ENCODE assay signal across 24 cellular contexts in the genomic region with DNA sequence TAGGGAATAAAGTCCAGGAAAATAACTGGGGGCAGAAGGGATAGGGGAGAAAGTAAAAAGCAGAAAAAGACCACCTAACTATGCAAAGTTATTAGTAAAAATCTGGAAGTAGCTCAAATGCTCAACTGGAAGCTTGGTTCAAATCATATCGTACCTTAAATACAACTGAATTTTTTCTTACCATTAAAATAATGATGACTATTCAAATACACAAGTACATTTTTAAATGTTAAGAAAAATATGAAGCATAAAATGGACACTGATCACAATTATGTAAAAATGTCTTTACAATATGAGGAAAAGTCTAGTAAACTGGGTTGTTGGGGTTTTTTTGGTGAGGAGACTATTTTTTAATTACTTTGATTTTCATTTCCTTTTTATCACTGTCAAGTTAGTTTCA. TPM values are rescaled to one million over a fixed set of nuclear protein-coding genes. Genes with fewer than 3 reads are reported as not detected.
DNase-seq lines count a peak whose midpoint lies in the region; ATAC-seq, FAIRE-seq and TF ChIP-seq lines count a peak whose summit lies in the region.
"Had no signal": no experiment of that assay in that cellular context is flagged by ENCODE, and none has a peak within 500 bp of the region (broad histone marks: within the 10 kb centered on the region; RNA-seq: fewer than 3 reads in every experiment).

No MANE protein-coding gene starts in this region.

- H3K4me3 ChIP-seq in Loucy (ENCODE audit: low read length, poor library complexity, severe bottlenecking) (peak overlapping the region; percentile 93), K562 (no peak overlapping the region), neural progenitor cell (peak overlapping the region; percentile 76)

- H3K9me2 ChIP-seq in Loucy (replicated peaks; ENCODE audit: low read depth, low read length) = no peaks in the 10 kb centered on the region

- no peak for TF ChIP-seq RAD21 in K562 (CRISPR knock-in tag; conservative IDR thresholded peaks at IDR 0.05 in 1 of 2, IDR thresholded peaks at IDR 0.05 in 1 of 2)

- H3K9me3 ChIP-seq in Loucy (ENCODE audit: insufficient read depth, low read depth, low read length) = no peaks in the 10 kb centered on the region
- no peaks in the 10 kb centered on the region for H3K9me3 ChIP-seq in K562 (replicated peaks; ENCODE audit: control insufficient read depth, insufficient read depth, low read depth, low read length)
- H3K9me3 ChIP-seq in neural progenitor cell (ENCODE audit: low read depth) = peaks cover 4% of the 10 kb centered on the region
- H3K9me3 ChIP-seq: esophagus squamous epithelium, uterus had no signal

- in situ Hi-C loops in K562 (cut with MboI) = no loop called here

- CTCF ChIA-PET in K562 (lab: Yijun Ruan, JAX; ENCODE audit: low intra/inter-chr PET ratio) = no interaction called here

- POLR2A ChIA-PET in K562 (lab: Yijun Ruan, JAX) = no interaction called here

- H3K36me3 Mint-ChIP-seq in activated T-cell treated with anti-CD3 and anti-CD28 coated beads, Interleukin-2, amount 50 U/mL, for 72 hours (ENCODE audit: insufficient read depth in 2 of 2) = peaks cover 1 to 8% of the 10 kb centered on the region in 2 donors
- peaks cover 2% of the 10 kb centered on the region for H3K36me3 Mint-ChIP-seq in neural progenitor cell

- FAIRE-seq in K562 (lab: Jason Lieb, UNC) = no peak
- FAIRE-seq: GM12891 had no signal

- no peak for ATAC-seq in activated T-cell treated with anti-CD3 and anti-CD28 coated beads, Interleukin-2, amount 50 U/mL, for 72 hours (replicated peaks in 1 of 2)
- ATAC-seq in K562 = no peak
- ATAC-seq: GM23338, left lobe of liver, sciatic nerve had no signal

- H3K36me3 ChIP-seq in Loucy (ENCODE audit: insufficient read depth, low read length) (no peaks in the 10 kb centered on the region), K562 (ENCODE audit: control insufficient read depth, insufficient read depth, low read length) (0 out of 3 replicates have a peak, but pooled peaks cover 2% of the 10 kb centered on the region), neural progenitor cell (no peaks in the 10 kb centered on the region)
- H3K36me3 ChIP-seq: esophagus squamous epithelium, uterus had no signal

- intact Hi-C loops in K562 (cut with micrococcal nuclease) = loop anchor here (5.0 kb wide), 1 partner anchor 316 kb away; no protein-coding TSS in a partner anchor

- no peaks in the 10 kb centered on the region for H3K27me3 Mint-ChIP-seq in activated T-cell treated with anti-CD3 and anti-CD28 coated beads, Interleukin-2, amount 50 U/mL, for 72 hours (ENCODE audit: low read depth)
- no peaks in the 10 kb centered on the region for H3K27me3 Mint-ChIP-seq in neural progenitor cell (ENCODE audit: insufficient read depth, low read depth)

- WGBS in K562 (ENCODE audit: insufficient coverage, low coverage, missing lambda C conversion rate) = 71% methylated on average over 1 of the region's 1 CpG

- H3K9me3 Mint-ChIP-seq in activated T-cell treated with anti-CD3 and anti-CD28 coated beads, Interleukin-2, amount 50 U/mL, for 72 hours = no peaks in the 10 kb centered on the region
- peaks cover 2% of the 10 kb centered on the region for H3K9me3 Mint-ChIP-seq in neural progenitor cell
- H3K9me3 Mint-ChIP-seq: activated naive CD4-positive, alpha-beta T cell treated with anti-CD3 and anti-CD28 coated beads, Interleukin-2, amount 10 ng/mL, durations not matched to agents 7 days and 5 days; GM23338; T-helper 1 cell treated with Interleukin-12 subunit alpha and Interleukin-12 subunit beta and Interleukin-4 antibody, amounts not matched to agents 30 μg/mL and 1 μg/mL, for 36 hours had no signal

- H3K79me2 ChIP-seq in Loucy (ENCODE audit: insufficient read depth, low read length) = peaks cover 52% of the 10 kb centered on the region
- H3K79me2 ChIP-seq in K562 (ENCODE audit: control insufficient read depth, insufficient read depth, low read length) = peaks cover 38% of the 10 kb centered on the region
- peaks cover 84% of the 10 kb centered on the region for H3K79me2 ChIP-seq in neural progenitor cell (ENCODE audit: low read depth)

- no peak for TF ChIP-seq CTCF in Loucy (conservative IDR thresholded peaks at IDR 0.05; ENCODE audit: low read length)
- no peak for TF ChIP-seq CTCF in K562 (IDR thresholded peaks at IDR 0.05 in 2 of 3, conservative IDR thresholded peaks at IDR 0.05 in 1 of 3; ENCODE audit: insufficient read depth in 2 of 3, low read depth in 1 of 3, low read length in 3 of 3)
- TF ChIP-seq CTCF in neural progenitor cell (IDR thresholded peaks at IDR 0.05) = no peak

- H4K20me1 ChIP-seq in Loucy (ENCODE audit: insufficient read depth, low read length, poor library complexity, severe bottlenecking) (peaks cover 17% of the 10 kb centered on the region), K562 (replicated peaks; ENCODE audit: control insufficient read depth, insufficient read depth, low read length) (no peaks in the 10 kb centered on the region), neural progenitor cell (ENCODE audit: low read depth) (no peaks in the 10 kb centered on the region)

- H3K27ac Mint-ChIP-seq in activated T-cell treated with anti-CD3 and anti-CD28 coated beads, Interleukin-2, amount 50 U/mL, for 72 hours = no peak overlapping the region
- no peak overlapping the region for H3K27ac Mint-ChIP-seq in neural progenitor cell
- H3K27ac Mint-ChIP-seq: activated naive CD4-positive, alpha-beta T cell treated with anti-CD3 and anti-CD28 coated beads, Interleukin-2, amount 10 ng/mL, durations not matched to agents 7 days and 5 days; GM23338; T-helper 1 cell treated with Interleukin-12 subunit alpha and Interleukin-12 subunit beta and Interleukin-4 antibody, amounts not matched to agents 30 μg/mL and 1 μg/mL, for 36 hours had no signal

- H3K9ac ChIP-seq in Loucy (ENCODE audit: low read depth, low read length, poor library complexity, severe bottlenecking) (no peak overlapping the region), K562 (ENCODE audit: insufficient read depth in 1 of 2, low read depth in 2 of 2, low read length in 2 of 2) (no peak overlapping the region), neural progenitor cell (no peak overlapping the region)

- no peak for TF ChIP-seq EP300 in K562 (IDR thresholded peaks at IDR 0.05; ENCODE audit: low read length)

- H3F3A ChIP-seq in Loucy (ENCODE audit: low read depth) (no peaks in the 10 kb centered on the region), neural progenitor cell (ENCODE audit: low read depth) (no peaks in the 10 kb centered on the region)

- no peaks in the 10 kb centered on the region for H3K27me3 ChIP-seq in Loucy (ENCODE audit: insufficient read depth, low read length, poor library complexity, severe bottlenecking)
- no peaks in the 10 kb centered on the region for H3K27me3 ChIP-seq in K562 (ENCODE audit: control insufficient read depth in 2 of 2, insufficient read depth in 2 of 2, low read length in 2 of 2)
- H3K27me3 ChIP-seq in neural progenitor cell = no peaks in the 10 kb centered on the region
- H3K27me3 ChIP-seq: esophagus squamous epithelium, uterus had no signal

- TF ChIP-seq POLR2A in K562 (conservative IDR thresholded peaks at IDR 0.05) = no peak

- H3K27ac ChIP-seq in K562 (ENCODE audit: extremely low read depth, low read depth, low read length) (no peak overlapping the region), neural progenitor cell (no peak overlapping the region)
- H3K27ac ChIP-seq: esophagus squamous epithelium had no signal

- H2AFZ ChIP-seq in Loucy (ENCODE audit: low read length) (no peak overlapping the region), K562 (ENCODE audit: low read depth, low read length) (no peak overlapping the region), neural progenitor cell (replicated peaks) (no peak overlapping the region)
- H2AFZ ChIP-seq: GM23338 had no signal

- BruUV-seq in K562 (replicated peaks; lab: Mats Ljungman, UMichigan) = no TSS peak

- H3K9me1 ChIP-seq in K562 (ENCODE audit: control insufficient read depth, insufficient read depth, low read length) = no peaks in the 10 kb centered on the region

- H3K4me1 ChIP-seq in Loucy (ENCODE audit: insufficient read depth, low read length, poor library complexity, severe bottlenecking) (peaks cover 8% of the 10 kb centered on the region), K562 (replicated peaks in 1 of 2; ENCODE audit: control insufficient read depth in 2 of 2, insufficient read depth in 2 of 2, low read length in 2 of 2) (no peaks in the 10 kb centered on the region), neural progenitor cell (peaks cover 8% of the 10 kb centered on the region)
- H3K4me1 ChIP-seq: uterus had no signal

- DNase-seq in activated T-cell treated with anti-CD3 and anti-CD28 coated beads, Interleukin-2, amount 50 U/mL, for 72 hours = no peak
- DNase-seq in activated T-cell treated with anti-CD3 and anti-CD28 coated beads for 4 hours = no peak
- no peak for DNase-seq in K562 (ENCODE audit: extremely low read depth in 1 of 4, low spot score in 3 of 4)
- DNase-seq in neural progenitor cell (ENCODE audit: low spot score) = no peak
- DNase-seq in globus pallidus (ENCODE audit: low spot score) = no peak
- no peak for DNase-seq in islet precursor cell
- no peak for DNase-seq in NCI-H1417 treated with DMSO at 0.1 percent for 48 hours (lab: John Stamatoyannopoulos, UW)
- DNase-seq: activated naive CD4-positive, alpha-beta T cell treated with anti-CD3 and anti-CD28 coated beads, Interleukin-2, amount 10 ng/mL, durations not matched to agents 7 days and 5 days; C1 segment of cervical spinal cord; effector memory CD4-positive, alpha-beta T cell; esophagus squamous epithelium; glutamatergic neuron; MM.1S; NCI-H146; NCI-H526 treated with DMSO at 0.1 percent for 48 hours; SIG-M5; stimulated activated CD4-positive, alpha-beta T cell treated with anti-CD3 and anti-CD28 coated beads, Interleukin-15, amount 100 ng/mL, for 24 hours; uterus had no signal

- peak overlapping the region; percentile 20 to 47 for H3K4me3 Mint-ChIP-seq in activated T-cell treated with anti-CD3 and anti-CD28 coated beads, Interleukin-2, amount 50 U/mL, for 72 hours
- no peak overlapping the region for H3K4me3 Mint-ChIP-seq in neural progenitor cell

- H3K4me2 ChIP-seq in Loucy (ENCODE audit: low read depth, low read length, poor library complexity, severe bottlenecking) (peak overlapping the region; percentile 65), K562 (ENCODE audit: insufficient read depth, low read length) (no peak overlapping the region), neural progenitor cell (peak overlapping the region; percentile 83)

- H3K4me1 Mint-ChIP-seq in activated T-cell treated with anti-CD3 and anti-CD28 coated beads, Interleukin-2, amount 50 U/mL, for 72 hours (ENCODE audit: low read depth) = peaks cover 13% of the 10 kb centered on the region
- peaks cover 6% of the 10 kb centered on the region for H3K4me1 Mint-ChIP-seq in neural progenitor cell
- H3K4me1 Mint-ChIP-seq: GM23338 had no signal

RNA-seq across cellular contexts. Expression of gene BRWD3, which starts 3.1 kb away (rescaled TPM):
- total RNA-seq in activated T-cell treated with anti-CD3 and anti-CD28 coated beads, Interleukin-2, amount 50 U/mL, for 72 hours = 10 to 100 TPM; 25.4 to 29.1 TPM
- total RNA-seq in K562 (2011; cell fraction: chromatin; rRNA removed; ENCODE audit: low replicate concordance) = 41.0 and 116 TPM in 2 replicates
- 10.3 and 12.0 TPM in 2 replicates for total RNA-seq in K562 (2011; cell fraction: nucleolus; rRNA removed)
- 80.4 and 152 TPM in 2 replicates for total RNA-seq in K562 (2011; cell fraction: nucleoplasm; rRNA removed)
- total RNA-seq in K562 (2014; rRNA removed) = 3.1 and 6.4 TPM in 2 replicates
- total RNA-seq in K562 (2014; rRNA removed; fragmentation: Illumina TruSeq; extraction: Trizol) = 11.5 and 12.4 TPM in 2 replicates
- total RNA-seq in K562 (2015; rRNA removed; fragmentation: Illumina TruSeq; extraction: Trizol) = 11.6 and 12.0 TPM in 2 replicates
- 10.3 and 11.6 TPM in 2 replicates for total RNA-seq in K562 (2021)
- polyA plus RNA-seq in K562 (2011; rRNA removed) = 9.1 and 14.3 TPM in 2 replicates
- polyA plus RNA-seq in K562 (2011; cell fraction: cytosol; rRNA removed) = 2.6 and 4.7 TPM in 2 replicates
- polyA plus RNA-seq in K562 (2011; cell fraction: nucleus; rRNA removed) = 15.1 and 15.3 TPM in 2 replicates
- polyA plus RNA-seq in K562 (2012) = 2.6 and 3.7 TPM in 2 replicates
- polyA plus RNA-seq in K562 (2014; fragmentation: Illumina TruSeq; extraction: Trizol) = 5.6 and 5.8 TPM in 2 replicates
- polyA plus RNA-seq in K562 (2014; fragmentation: Nextera tagmentation; extraction: Ambion mirVana) = under 1 TPM; 0.56 to 0.72 TPM
- 3.4 and 5.6 TPM in 2 replicates for polyA plus RNA-seq in K562 (2014; rRNA removed)
- 67.5 and 70.4 TPM in 2 replicates for polyA minus RNA-seq in K562 (2011; rRNA and poly(A)+ RNA removed)
- polyA minus RNA-seq in K562 (2011; cell fraction: cytosol; rRNA and poly(A)+ RNA removed) = 11.6 and 16.0 TPM in 2 replicates
- 28.7 and 36.1 TPM in 2 replicates for polyA minus RNA-seq in K562 (2011; cell fraction: nucleus; rRNA and poly(A)+ RNA removed)
- 47.4 and 48.3 TPM in 2 replicates for total RNA-seq in neural progenitor cell (ENCODE audit: low replicate concordance)
